Comparison of ENCODE assay signal across 2 cellular contexts in genomic region chr16:85374571-85374872, GRCh38.
TF ChIP-seq lines count a peak whose summit lies in the region.

No MANE protein-coding gene starts in this region.

TF ChIP-seq in SK-N-SH, 30 proteins besides CTCF, POLR2A, EP300 and RAD21 (continued from another document):
- TF ChIP-seq REST (IDR thresholded peaks at IDR 0.05; ENCODE audit: low read depth, low read length) = no peak
- TF ChIP-seq USF1 (IDR thresholded peaks at IDR 0.05; ENCODE audit: borderline replicate concordance, low read depth) = no peak

TF ChIP-seq in SK-N-SH treated with all-trans-retinoic acid at 6 μM for 48 hours, 23 proteins besides CTCF, POLR2A, EP300 and RAD21 (continued from another document):
- no peak for TF ChIP-seq GLIS3 (CRISPR knock-in tag; IDR thresholded peaks at IDR 0.05)
- no peak for TF ChIP-seq OSR1 (CRISPR knock-in tag; IDR thresholded peaks at IDR 0.05)
- TF ChIP-seq TCF4 (CRISPR knock-in tag; IDR thresholded peaks at IDR 0.05; ENCODE audit: borderline replicate concordance) = no peak
- no peak for TF ChIP-seq CREB5 (CRISPR knock-in tag; IDR thresholded peaks at IDR 0.05; ENCODE audit: low read depth)
- TF ChIP-seq CSRNP3 (CRISPR knock-in tag; IDR thresholded peaks at IDR 0.05) = no peak
